In genomic region chr18:36531636-36532035, GRCh38 we compare ENCODE assay signal across 17 cellular contexts.
DNase-seq lines count a peak whose midpoint lies in the region; ATAC-seq and TF ChIP-seq lines count a peak whose summit lies in the region.
"Had no signal": no experiment of that assay in that cellular context is flagged by ENCODE, and none has a peak within 500 bp of the region (broad histone marks: within the 10 kb centered on the region; RNA-seq: fewer than 3 reads in every experiment).

No MANE protein-coding gene starts in this region.

- H4K8ac ChIP-seq in neuronal stem cell (ENCODE audit: low read depth, low read length) = peak overlapping the region; percentile 5

- H2BK5ac ChIP-seq in neuronal stem cell (ENCODE audit: low read length) = no peak overlapping the region

- no peak overlapping the region for H3K4me3 ChIP-seq in BLaER1 treated with 17β-estradiol and CSF1 and Interleukin-3, amounts not matched to agents 10 nM and 100 nM
- H3K4me3 ChIP-seq in esophagus (ENCODE audit: low read depth in 1 of 2, low read length in 2 of 2) (no peak overlapping the region), neuronal stem cell (ENCODE audit: low read length in 2 of 2) (no peak overlapping the region), MG63 (no peak overlapping the region), tibial nerve (no peak overlapping the region)

- no peak overlapping the region for H2BK15ac ChIP-seq in neuronal stem cell (ENCODE audit: low read length)

- TF ChIP-seq CTCF in foreskin keratinocyte (conservative IDR thresholded peaks at IDR 0.05) (no peak), tibial nerve (IDR thresholded peaks at IDR 0.05) (no peak)

- no peak overlapping the region for H3K9ac ChIP-seq in BLaER1 treated with 17β-estradiol and CSF1 and Interleukin-3, amounts not matched to agents 10 nM and 100 nM
- no peak overlapping the region for H3K9ac ChIP-seq in neuronal stem cell (ENCODE audit: low read depth, low read length, poor library complexity)

- H3K79me1 ChIP-seq in neuronal stem cell (ENCODE audit: low read depth, low read length) = peaks cover 3% of the 10 kb centered on the region

- 54 to 69% methylated on average over 7 of the region's 7 CpGs for WGBS in esophagus, 2 donors
- WGBS in neuronal stem cell (ENCODE audit: extremely low coverage in 2 of 2, insufficient read length in 2 of 2, insufficient replicate concordance in 1 of 2), 2 donors = no CpG with 5 or more reads among the region's 7 CpGs
- whole genome bisulfite sequencing in tibial nerve, 2 donors = 87 to 96% methylated on average over 7 of the region's 7 CpGs

- H3K23ac ChIP-seq in neuronal stem cell (ENCODE audit: low read depth, low read length, poor library complexity) = no peak overlapping the region

- TF ChIP-seq EP300 in tibial nerve (IDR thresholded peaks at IDR 0.05) = no peak

- H3K4ac ChIP-seq in neuronal stem cell (ENCODE audit: low read length) = no peak overlapping the region

- no peak overlapping the region for H3K14ac ChIP-seq in neuronal stem cell (ENCODE audit: low read length)

- no peaks in the 10 kb centered on the region for H3K9me3 ChIP-seq in BLaER1 treated with 17β-estradiol and CSF1 and Interleukin-3, amounts not matched to agents 10 nM and 100 nM (replicated peaks in 1 of 11)
- peaks cover 0 to 4% of the 10 kb centered on the region in 2 donors for H3K9me3 ChIP-seq in esophagus (ENCODE audit: control insufficient read depth in 2 of 2, insufficient read depth in 1 of 2, low read depth in 1 of 2, low read length in 1 of 2)
- peaks cover 0 to 3% of the 10 kb centered on the region in 2 donors for H3K9me3 ChIP-seq in neuronal stem cell (replicated peaks in 1 of 2; ENCODE audit: control insufficient read depth in 2 of 2, insufficient read depth in 1 of 2, low read depth in 1 of 2, low read length in 2 of 2)
- no peaks in the 10 kb centered on the region for H3K9me3 ChIP-seq in MG63
- no peaks in the 10 kb centered on the region for H3K9me3 ChIP-seq in tibial nerve
- H3K9me3 ChIP-seq: BE2C had no signal

- H2AFZ ChIP-seq in neuronal stem cell (ENCODE audit: low read length) = no peak overlapping the region

- no peak overlapping the region for H4K91ac ChIP-seq in neuronal stem cell (ENCODE audit: low read depth, low read length, poor library complexity)

- H3K18ac ChIP-seq in neuronal stem cell (ENCODE audit: low read length) = no peak overlapping the region

- H3K4me2 ChIP-seq in BLaER1 treated with 17β-estradiol and CSF1 and Interleukin-3, amounts not matched to agents 10 nM and 100 nM = peak overlapping the region in 8 of 11 experiments; percentile 16 to 64 (median 59); a peak in 15 of 22 replicates
- H3K4me2 ChIP-seq in neuronal stem cell (ENCODE audit: insufficient read depth, low read length, poor library complexity, severe bottlenecking) = no peak overlapping the region

- H3K27me3 ChIP-seq in BLaER1 treated with 17β-estradiol and CSF1 and Interleukin-3, amounts not matched to agents 10 nM and 100 nM = no peaks in the 10 kb centered on the region
- H3K27me3 ChIP-seq in esophagus (ENCODE audit: control insufficient read depth in 1 of 2, insufficient read depth in 2 of 2, low read length in 2 of 2) (no peaks in the 10 kb centered on the region), foreskin keratinocyte (no peaks in the 10 kb centered on the region), neuronal stem cell (ENCODE audit: control insufficient read depth in 3 of 3, insufficient read depth in 3 of 3, low read depth in 1 of 3, low read length in 3 of 3) (no peaks in the 10 kb centered on the region), MG63 (no peaks in the 10 kb centered on the region), tibial nerve (no peaks in the 10 kb centered on the region)
- H3K27me3 ChIP-seq: BE2C had no signal

- H3K27ac ChIP-seq in BLaER1 treated with 17β-estradiol and CSF1 and Interleukin-3, amounts not matched to agents 10 nM and 100 nM = no peak overlapping the region
- H3K27ac ChIP-seq in esophagus (ENCODE audit: low read depth in 2 of 2, low read length in 1 of 2) = peak overlapping the region; percentile 6 to 47
- no peak overlapping the region for H3K27ac ChIP-seq in foreskin keratinocyte
- no peak overlapping the region for H3K27ac ChIP-seq in neuronal stem cell (replicated peaks; ENCODE audit: low read length)
- H3K27ac ChIP-seq in tibial nerve = no peak overlapping the region

- H3K36me3 ChIP-seq in BLaER1 treated with 17β-estradiol and CSF1 and Interleukin-3, amounts not matched to agents 10 nM and 100 nM = no peaks in the 10 kb centered on the region
- H3K36me3 ChIP-seq in esophagus (ENCODE audit: control insufficient read depth in 2 of 2, insufficient read depth in 2 of 2, low read length in 1 of 2) (no peaks in the 10 kb centered on the region), neuronal stem cell (replicated peaks in 1 of 2; ENCODE audit: control insufficient read depth in 2 of 2, insufficient read depth in 2 of 2, low read length in 2 of 2) (peaks cover 0 to 9% of the 10 kb centered on the region in 2 donors), MG63 (no peaks in the 10 kb centered on the region), tibial nerve (no peaks in the 10 kb centered on the region)
- H3K36me3 ChIP-seq: BE2C had no signal

- ATAC-seq in foreskin keratinocyte (peak; percentile 26), HG03159 (IDR thresholded peaks at IDR 0.05; ENCODE audit: unreplicated experiment) (no peak)
- ATAC-seq: HepG2 had no signal

- TF ChIP-seq POLR2A in tibial nerve (IDR thresholded peaks at IDR 0.05) = no peak

- H2BK120ac ChIP-seq in neuronal stem cell (ENCODE audit: low read depth, low read length) = no peak overlapping the region

- DNase-seq in foreskin keratinocyte = peak in 1 of 2 donors; percentile 15
- no peak for DNase-seq in neuronal stem cell (ENCODE audit: low spot score)
- DNase-seq in activated T-cell treated with anti-CD3 and anti-CD28 coated beads, Interleukin-2, amount 50 U/mL, for 1 hour = no peak
- no peak for DNase-seq in MG63
- DNase-seq in tibial nerve (ENCODE audit: low spot score in 2 of 2) = no peak
- DNase-seq: ACHN; BE2C; CD4-positive, alpha-beta memory T cell; DMS153; DMS79; GDM1; GOT3; H7 had no signal

- peaks cover 16 to 43% (median 41%) of the 10 kb centered on the region in 10 experiments for H3K4me1 ChIP-seq in BLaER1 treated with 17β-estradiol and CSF1 and Interleukin-3, amounts not matched to agents 10 nM and 100 nM
- H3K4me1 ChIP-seq in esophagus (ENCODE audit: control insufficient read depth in 2 of 2, insufficient read depth in 2 of 2, low read length in 1 of 2) (peaks cover 0 to 15% of the 10 kb centered on the region in 2 donors), foreskin keratinocyte (peaks cover 9% of the 10 kb centered on the region), neuronal stem cell (ENCODE audit: control insufficient read depth in 2 of 2, insufficient read depth in 1 of 2, low read depth in 1 of 2, low read length in 2 of 2) (peaks cover 0 to 27% of the 10 kb centered on the region in 2 donors), tibial nerve (no peaks in the 10 kb centered on the region)

- H2BK12ac ChIP-seq in neuronal stem cell (ENCODE audit: low read length) = no peak overlapping the region

- no peaks in the 10 kb centered on the region for H4K20me1 ChIP-seq in BLaER1 treated with 17β-estradiol and CSF1 and Interleukin-3, amounts not matched to agents 10 nM and 100 nM

- no peak overlapping the region for H2AK5ac ChIP-seq in neuronal stem cell (ENCODE audit: low read depth, low read length)

Comparison
In these comparisons a context has a peak if more than half of its experiments do, and no peak if none do; other contexts are left out.
1. H3K27ac ChIP-seq: peak in esophagus (2 of 2); none in BLaER1 treated with 17β-estradiol and CSF1 and Interleukin-3, amounts not matched to agents 10 nM and 100 nM (0 of 11), foreskin keratinocyte (single experiment), neuronal stem cell (single experiment) and tibial nerve (0 of 4).